In genomic region chr1:93690341-93690740, GRCh38 we compare ENCODE assay signal across 18 cellular contexts. TPM values are rescaled to one million over a fixed set of nuclear protein-coding genes. Genes with fewer than 3 reads are reported as not detected.
DNase-seq lines count a peak whose midpoint lies in the region; ATAC-seq, FAIRE-seq and TF ChIP-seq lines count a peak whose summit lies in the region.
"Had no signal": no experiment of that assay in that cellular context is flagged by ENCODE, and none has a peak within 500 bp of the region (broad histone marks: within the 10 kb centered on the region; RNA-seq: fewer than 3 reads in every experiment).

No MANE protein-coding gene starts in this region.

- intact Hi-C loops in IMR-90 (cut with micrococcal nuclease) (no loop called here), Panc1 (cut with micrococcal nuclease; ENCODE audit: unreplicated experiment) (no loop called here)
- intact Hi-C loops in activated CD4-positive, alpha-beta T cell treated with anti-CD3 and anti-CD28 coated beads, Interleukin-2, amount 10 ng/mL, durations not matched to agents 24 days and 14 days (cut with micrococcal nuclease): no loop called here

- no peak for DNase-seq in A549 (ENCODE audit: low read depth in 1 of 2, low spot score in 1 of 2)
- no peak for DNase-seq in IMR-90
- DNase-seq in Panc1 (ENCODE audit: low read depth, low spot score): no peak
- DNase-seq in mesenchymal stem cell: no peak
- no peak for DNase-seq in activated CD4-positive, alpha-beta T cell treated with anti-CD3 and anti-CD28 coated beads, Interleukin-2, amount 50 U/mL, for 48 hours
- no peak for DNase-seq in activated CD4-positive, alpha-beta T cell treated with anti-CD3 and anti-CD28 coated beads, Interleukin-2, amount 10 ng/mL, durations not matched to agents 24 days and 14 days
- DNase-seq: CD4-positive, alpha-beta memory T cell; DMS79; EL; KBM-7 had no signal

- H4K91ac ChIP-seq in IMR-90 (ENCODE audit: insufficient read depth, low read depth, low read length) (no peak overlapping the region), mesenchymal stem cell (ENCODE audit: low read length) (no peak overlapping the region)

- TF ChIP-seq EP300 in A549 (IDR thresholded peaks at IDR 0.05): no peak

- no peak overlapping the region for H2BK12ac ChIP-seq in mesenchymal stem cell (ENCODE audit: low read length in 2 of 2)

- H3K36me3 Mint-ChIP-seq in activated CD4-positive, alpha-beta T cell treated with anti-CD3 and anti-CD28 coated beads, Interleukin-2, amount 10 ng/mL, durations not matched to agents 24 days and 14 days (ENCODE audit: low read depth): no peaks in the 10 kb centered on the region
- H3K36me3 Mint-ChIP-seq: CD4-positive, alpha-beta memory T cell had no signal

- H2AK9ac ChIP-seq in IMR-90 (replicated peaks; ENCODE audit: low read depth, low read length, poor library complexity): no peak overlapping the region

- FAIRE-seq in A549 (lab: Jason Lieb, UNC): no peak
- FAIRE-seq: G401.6, GM12891, H1 had no signal

- H2AFZ ChIP-seq in IMR-90 (replicated peaks; ENCODE audit: low read length, poor library complexity) (no peak overlapping the region), mesenchymal stem cell (ENCODE audit: low read depth, low read length) (no peak overlapping the region)

- no TSS peak for BruUV-seq in IMR-90 (replicated peaks; lab: Mats Ljungman, UMichigan)
- no TSS peak for BruUV-seq in Panc1 (replicated peaks; lab: Mats Ljungman, UMichigan)

- H3K36me3 ChIP-seq in IMR-90 (ENCODE audit: control insufficient read depth, insufficient read depth, low read length) (no peaks in the 10 kb centered on the region), Panc1 (ENCODE audit: control insufficient read depth, insufficient read depth, low read length) (no peaks in the 10 kb centered on the region), mesenchymal stem cell (ENCODE audit: control insufficient read depth in 1 of 2, insufficient read depth in 2 of 2, low read depth in 1 of 2, low read length in 2 of 2) (no peaks in the 10 kb centered on the region)
- H3K36me3 ChIP-seq: HAP-1 had no signal

- H3K4ac ChIP-seq in IMR-90 (ENCODE audit: low read depth, low read length) (no peak overlapping the region), mesenchymal stem cell (ENCODE audit: low read depth in 1 of 2, low read length in 2 of 2) (no peak overlapping the region)

- H3K18ac ChIP-seq in IMR-90 (ENCODE audit: low read depth, low read length) (no peak overlapping the region), mesenchymal stem cell (ENCODE audit: low read depth in 1 of 2, low read length in 2 of 2) (no peak overlapping the region)

- POLR2A ChIA-PET in A549 (lab: Yijun Ruan, JAX): interaction anchor here (0.9 kb wide), 1 partner anchor 9 kb away, joined by 3 read pairs; the partner anchor contains the start of gene BCAR3
- POLR2A ChIA-PET in IMR-90 (lab: Charles Lee; ENCODE audit: unreplicated experiment): no interaction called here
- POLR2A ChIA-PET in Panc1 (lab: Charles Lee): no interaction called here

- no peak overlapping the region for H3K14ac ChIP-seq in IMR-90 (replicated peaks; ENCODE audit: low read depth, low read length)
- no peak overlapping the region for H3K14ac ChIP-seq in mesenchymal stem cell (ENCODE audit: low read length in 2 of 2)

- H3K4me1 ChIP-seq in A549 (peaks cover 67% of the 10 kb centered on the region), IMR-90 (ENCODE audit: control insufficient read depth, insufficient read depth, low read length) (peaks cover 23% of the 10 kb centered on the region), Panc1 (ENCODE audit: control insufficient read depth, insufficient read depth, low read length) (peaks cover 27% of the 10 kb centered on the region), mesenchymal stem cell (ENCODE audit: control insufficient read depth, insufficient read depth, low read depth, low read length) (peaks cover 26% of the 10 kb centered on the region)

- H2BK120ac ChIP-seq in IMR-90 (ENCODE audit: low read depth, low read length) (no peak overlapping the region), mesenchymal stem cell (ENCODE audit: low read depth, low read length) (no peak overlapping the region)

- peak overlapping the region; percentile 84 to 99; a peak in 5 of 6 replicates for H3K27ac ChIP-seq in A549
- no peak overlapping the region for H3K27ac ChIP-seq in IMR-90 (ENCODE audit: insufficient read depth, low read length)
- H3K27ac ChIP-seq in Panc1 (ENCODE audit: low read length): peak overlapping the region; percentile 6; the same call in 1 of the 2 replicates
- no peak overlapping the region for H3K27ac ChIP-seq in mesenchymal stem cell (ENCODE audit: low read length, poor library complexity, severe bottlenecking)
- H3K27ac ChIP-seq: 22Rv1, C4-2B, HL-60 had no signal

- H4K5ac ChIP-seq in IMR-90 (ENCODE audit: low read depth, low read length): no peak overlapping the region

- TF ChIP-seq POLR2A in A549 (IDR thresholded peaks at IDR 0.05; ENCODE audit: low read length): no peak
- no peak for TF ChIP-seq POLR2A in IMR-90 (IDR thresholded peaks at IDR 0.05; ENCODE audit: low read depth, low read length)

- H3K23ac ChIP-seq in IMR-90 (ENCODE audit: low read depth, low read length): 0 out of 2 replicates have a peak overlapping the region, but pooled peaks have one; percentile 6
- H3K23ac ChIP-seq in mesenchymal stem cell (ENCODE audit: low read length in 2 of 2): no peak overlapping the region

- no peak overlapping the region for H2BK5ac ChIP-seq in IMR-90 (ENCODE audit: low read depth, low read length, poor library complexity, severe bottlenecking)
- no peak overlapping the region for H2BK5ac ChIP-seq in mesenchymal stem cell (ENCODE audit: low read depth, low read length, poor library complexity, severe bottlenecking)

- 0 out of 3 replicates have a peak overlapping the region, but pooled peaks have one; percentile 88 for H3K4me2 ChIP-seq in A549
- H3K4me2 ChIP-seq in IMR-90 (ENCODE audit: low read depth, low read length): no peak overlapping the region
- H3K4me2 ChIP-seq in mesenchymal stem cell (ENCODE audit: low read length, poor library complexity, severe bottlenecking): no peak overlapping the region

- H3K9me3 ChIP-seq in A549 (no peaks in the 10 kb centered on the region), IMR-90 (ENCODE audit: control insufficient read depth, insufficient read depth, low read length) (no peaks in the 10 kb centered on the region), Panc1 (ENCODE audit: control insufficient read depth, insufficient read depth, low read depth, low read length) (no peaks in the 10 kb centered on the region), mesenchymal stem cell (ENCODE audit: control insufficient read depth, low read length) (no peaks in the 10 kb centered on the region)
- H3K9me3 ChIP-seq: HAP-1 had no signal

- H3K79me1 ChIP-seq in IMR-90 (ENCODE audit: low read depth in 1 of 2, low read length in 2 of 2) (peaks cover 0 to 32% of the 10 kb centered on the region in 2 experiments; a peak in 2 of 4 replicates), mesenchymal stem cell (replicated peaks; ENCODE audit: low read length, poor library complexity, severe bottlenecking) (no peaks in the 10 kb centered on the region)

- no peak overlapping the region for H2BK20ac ChIP-seq in IMR-90 (ENCODE audit: low read depth, low read length)

- H2AK5ac ChIP-seq in IMR-90 (ENCODE audit: low read depth, low read length) (no peak overlapping the region), mesenchymal stem cell (ENCODE audit: low read length, severe bottlenecking) (peak overlapping the region; percentile 75)

- no peak for ATAC-seq in A549
- no peak for ATAC-seq in IMR-90 (ENCODE audit: low read depth)
- ATAC-seq in Panc1: no peak
- no peak for ATAC-seq in HG03095 (IDR thresholded peaks at IDR 0.05; ENCODE audit: unreplicated experiment)

- dilution Hi-C loops in IMR-90 (cut with HindIII; ENCODE audit: low sequenced_read_pairs, unreplicated experiment): no loop called here

- no peak overlapping the region for H3K9ac ChIP-seq in IMR-90 (ENCODE audit: low read depth, low read length)
- no peak overlapping the region for H3K9ac ChIP-seq in mesenchymal stem cell (ENCODE audit: low read length)

- H3K9me3 Mint-ChIP-seq in activated CD4-positive, alpha-beta T cell treated with anti-CD3 and anti-CD28 coated beads, Interleukin-2, amount 10 ng/mL, durations not matched to agents 24 days and 14 days: no peaks in the 10 kb centered on the region
- H3K9me3 Mint-ChIP-seq: CD4-positive, alpha-beta memory T cell had no signal

- no peak overlapping the region for H3K4me3 ChIP-seq in A549
- no peak overlapping the region for H3K4me3 ChIP-seq in IMR-90 (ENCODE audit: insufficient read depth, low read depth, low read length)
- no peak overlapping the region for H3K4me3 ChIP-seq in Panc1 (ENCODE audit: low read depth in 2 of 2, low read length in 2 of 2)
- H3K4me3 ChIP-seq in mesenchymal stem cell (ENCODE audit: insufficient read depth in 1 of 2, low read depth in 1 of 2, low read length in 2 of 2): no peak overlapping the region
- H3K4me3 ChIP-seq: HAP-1 had no signal

- H2BK15ac ChIP-seq in IMR-90 (ENCODE audit: low read depth, low read length): no peak overlapping the region
- H2BK15ac ChIP-seq in mesenchymal stem cell (ENCODE audit: low read depth, poor library complexity, severe bottlenecking): no peak overlapping the region

- H3K9me1 ChIP-seq in IMR-90 (ENCODE audit: insufficient read depth, low read length): peaks cover 33% of the 10 kb centered on the region

- H3K4me3 Mint-ChIP-seq in activated CD4-positive, alpha-beta T cell treated with anti-CD3 and anti-CD28 coated beads, Interleukin-2, amount 10 ng/mL, durations not matched to agents 24 days and 14 days: no peak overlapping the region
- H3K4me3 Mint-ChIP-seq: CD4-positive, alpha-beta memory T cell had no signal

- no peak overlapping the region for H3K56ac ChIP-seq in IMR-90 (ENCODE audit: extremely low read depth, insufficient read depth, low read length)

- no peaks in the 10 kb centered on the region for H4K20me1 ChIP-seq in IMR-90 (ENCODE audit: insufficient read depth, low read length)

- peaks cover 29% of the 10 kb centered on the region for H3K27me3 Mint-ChIP-seq in activated CD4-positive, alpha-beta T cell treated with anti-CD3 and anti-CD28 coated beads, Interleukin-2, amount 10 ng/mL, durations not matched to agents 24 days and 14 days

- CTCF ChIA-PET in A549 (lab: Yijun Ruan, JAX) (interaction anchor here (0.7 to 1.1 kb wide), 2 partner anchors 9 to 154 kb away, joined by 3 read pairs; partner anchors contain the start of gene BCAR3), IMR-90 (lab: Yijun Ruan, JAX) (interaction anchor here (1.2 kb wide), 1 partner anchor 9 kb away, joined by 3 read pairs; the partner anchor contains the start of gene BCAR3), Panc1 (lab: Charles Lee) (no interaction called here)

- TF ChIP-seq RAD21 in A549 (conservative IDR thresholded peaks at IDR 0.05 in 1 of 2, IDR thresholded peaks at IDR 0.05 in 1 of 2) (no peak), IMR-90 (IDR thresholded peaks at IDR 0.05; ENCODE audit: low read length) (no peak)

- no peak for TF ChIP-seq CTCF in A549 (IDR thresholded peaks at IDR 0.05)
- TF ChIP-seq CTCF in IMR-90 (conservative IDR thresholded peaks at IDR 0.05; ENCODE audit: low read depth, low read length): no peak
- TF ChIP-seq CTCF in Panc1 (IDR thresholded peaks at IDR 0.05): no peak

- H4K8ac ChIP-seq in IMR-90 (ENCODE audit: low read depth in 2 of 2, low read length in 2 of 2) (no peak overlapping the region), mesenchymal stem cell (ENCODE audit: low read length) (no peak overlapping the region)

- peaks cover 11% of the 10 kb centered on the region for H3K4me1 Mint-ChIP-seq in activated CD4-positive, alpha-beta T cell treated with anti-CD3 and anti-CD28 coated beads, Interleukin-2, amount 10 ng/mL, durations not matched to agents 24 days and 14 days

- no peak overlapping the region for H3K27ac Mint-ChIP-seq in activated CD4-positive, alpha-beta T cell treated with anti-CD3 and anti-CD28 coated beads, Interleukin-2, amount 10 ng/mL, durations not matched to agents 24 days and 14 days
- H3K27ac Mint-ChIP-seq: CD4-positive, alpha-beta memory T cell had no signal

- no peaks in the 10 kb centered on the region for H3K27me3 ChIP-seq in IMR-90 (ENCODE audit: control insufficient read depth, insufficient read depth, low read length)
- no peaks in the 10 kb centered on the region for H3K27me3 ChIP-seq in Panc1 (ENCODE audit: control insufficient read depth, insufficient read depth, low read length)
- no peaks in the 10 kb centered on the region for H3K27me3 ChIP-seq in mesenchymal stem cell (ENCODE audit: control insufficient read depth in 1 of 2, insufficient read depth in 1 of 2, low read length in 2 of 2)

- in situ Hi-C loops in IMR-90 (cut with MboI; ENCODE audit: low sequenced_read_pairs) (loop anchor here (10.0 kb wide), 1 partner anchor 56 kb away; no protein-coding TSS in a partner anchor), Panc1 (cut with HindIII; ENCODE audit: low pct_unique_long_range_greater_than_20kb, low sequenced_read_pairs) (no loop called here)

RNA-seq across cellular contexts. Expression of gene BCAR3, which starts 8.7 kb away (rescaled TPM):
- polyA plus RNA-seq in A549 (2011; rRNA removed) (31.6 and 32.1 TPM in 2 replicates), A549 (2017; fragmentation: RNase III; extraction: RNeasy Plus Mini Kit Qiagen cat#74134 plus additional on column Dnase treatment) (29.8 to 35.8 TPM (median 33.4 TPM) in 3 replicates), IMR-90 (2012; rRNA removed) (41.4 and 47.9 TPM in 2 replicates)
- polyA plus RNA-seq in A549 (2012; cell fraction: cytosol; rRNA removed): 28.6 and 37.0 TPM in 2 replicates
- 40.5 and 50.4 TPM in 2 replicates for polyA plus RNA-seq in A549 (2012; cell fraction: nucleus; rRNA removed)
- 27.5 and 30.0 TPM in 2 replicates for polyA minus RNA-seq in A549 (2011; rRNA and poly(A)+ RNA removed)
- total RNA-seq in IMR-90 (2012; rRNA removed) (46.4 TPM in 2 replicates), Panc1 (2021; ENCODE audit: unreplicated experiment) (33.9 TPM)
- polyA plus RNA-seq in IMR-90 (2012; cell fraction: cytosol; rRNA removed): 28.9 and 33.4 TPM in 2 replicates
- polyA plus RNA-seq in IMR-90 (2012; cell fraction: nucleus; rRNA removed; ENCODE audit: low replicate concordance): 41.5 and 54.4 TPM in 2 replicates
- 22.4 TPM for polyA plus RNA-seq in Panc1 (2012; ENCODE audit: insufficient read length)
- polyA plus RNA-seq in mesenchymal stem cell (2013, experiment 1 of 2): 23.6 TPM
- 22.7 TPM for polyA plus RNA-seq in mesenchymal stem cell (2013, experiment 2 of 2)
- total RNA-seq in activated CD4-positive, alpha-beta T cell treated with anti-CD3 and anti-CD28 coated beads, Interleukin-2, amount 10 ng/mL, durations not matched to agents 24 days and 14 days: 0.45 and 0.61 TPM in 2 replicates

Comparison
In these comparisons a context has a peak if more than half of its experiments do, and no peak if none do; other contexts are left out.
1. H3K27ac ChIP-seq: peak in A549 (2 of 2) and Panc1 (single experiment); none in IMR-90 (single experiment) and mesenchymal stem cell (single experiment).
2. RNA of gene BCAR3, which starts 8.7 kb away (total RNA-seq): 46.4 TPM in IMR-90 and 33.9 TPM in Panc1 (single experiment); 0.45 to 0.61 TPM in activated CD4-positive, alpha-beta T cell treated with anti-CD3 and anti-CD28 coated beads, Interleukin-2, amount 10 ng/mL, durations not matched to agents 24 days and 14 days; every median in the first group is over 10 times any median in the second.